Comparison of ENCODE assay signal across 9 cellular contexts in genomic region chr7:151689196-151689971, GRCh38.
DNase-seq lines count a peak whose midpoint lies in the region; ATAC-seq and TF ChIP-seq lines count a peak whose summit lies in the region.
"Had no signal": no experiment of that assay in that cellular context is flagged by ENCODE, and none has a peak within 500 bp of the region (broad histone marks: within the 10 kb centered on the region; RNA-seq: fewer than 3 reads in every experiment).

No MANE protein-coding gene starts in this region.

- 65% methylated on average over 22 of the region's 22 CpGs for WGBS in right cardiac atrium

- peaks cover 32% of the 10 kb centered on the region for H3K4me1 Mint-ChIP-seq in WTC11
- peaks cover 32% of the 10 kb centered on the region for H3K4me1 Mint-ChIP-seq in type B pancreatic cell (ENCODE audit: unreplicated experiment)

- CTCF ChIA-PET in WTC11 (lab: Charles Lee) = interaction anchor here (2.7 kb wide), 1 partner anchor 47 kb away, joined by 7 read pairs; no protein-coding TSS in a partner anchor

- H3K36me3 Mint-ChIP-seq in WTC11 (no peaks in the 10 kb centered on the region), type B pancreatic cell (no peaks in the 10 kb centered on the region)

- no peaks in the 10 kb centered on the region for H3K9me3 Mint-ChIP-seq in WTC11
- no peaks in the 10 kb centered on the region for H3K9me3 Mint-ChIP-seq in type B pancreatic cell
- H3K9me3 Mint-ChIP-seq: nephron had no signal

- H3K27me3 Mint-ChIP-seq in WTC11 (ENCODE audit: low read depth) (peaks cover 4% of the 10 kb centered on the region), type B pancreatic cell (no peaks in the 10 kb centered on the region)

- POLR2A ChIA-PET in WTC11 (lab: Charles Lee) = interaction anchor here (0.6 kb wide), 1 partner anchor 248 kb away, joined by 4 read pairs; no protein-coding TSS in a partner anchor

- H3K4me3 ChIP-seq in right cardiac atrium (ENCODE audit: low read length) = no peak overlapping the region

- intact Hi-C loops in right cardiac atrium (cut with DNase I) = no loop called here

- H3K9me3 ChIP-seq in right cardiac atrium (ENCODE audit: control insufficient read depth, low read length) = no peaks in the 10 kb centered on the region

- H3K27me3 ChIP-seq in right cardiac atrium (ENCODE audit: control insufficient read depth, insufficient read depth) = no peaks in the 10 kb centered on the region

- DNase-seq in NCI-H1436 (lab: John Stamatoyannopoulos, UW) = peak; percentile 20
- no peak for DNase-seq in WTC11 (ENCODE audit: low spot score)
- peak; percentile 73 to 89 (median 84) for DNase-seq in right cardiac atrium
- no peak for DNase-seq in type B pancreatic cell (ENCODE audit: extremely low spot score, unreplicated experiment)
- no peak for DNase-seq in activated CD4-positive, CD25-positive, alpha-beta regulatory T cell treated with anti-CD3 and anti-CD28 coated beads, Interleukin-2, amount 50 U/mL, for 72 hours
- DNase-seq in omental fat pad (ENCODE audit: low spot score) = no peak
- DNase-seq: activated CD4-positive, alpha-beta T cell treated with anti-CD3 and anti-CD28 coated beads for 1 hour had no signal

- no peak for TF ChIP-seq CTCF in WTC11 (IDR thresholded peaks at IDR 0.05)
- TF ChIP-seq CTCF in type B pancreatic cell (conservative IDR thresholded peaks at IDR 0.05) = no peak
- no peak for TF ChIP-seq CTCF in omental fat pad (IDR thresholded peaks at IDR 0.05)

- H3K4me3 Mint-ChIP-seq in WTC11 (no peak overlapping the region), type B pancreatic cell (peak overlapping the region; percentile 15)
- H3K4me3 Mint-ChIP-seq: nephron had no signal

- H3K27ac Mint-ChIP-seq in WTC11 (peak overlapping the region; percentile 3; the same call in 1 of the 2 replicates), type B pancreatic cell (peak overlapping the region; percentile 48)
- H3K27ac Mint-ChIP-seq: nephron had no signal

- no peak for ATAC-seq in WTC11
- ATAC-seq in right cardiac atrium = peak; percentile 68 to 78
- no peak for ATAC-seq in HG02571 (IDR thresholded peaks at IDR 0.05; ENCODE audit: unreplicated experiment)
- ATAC-seq in omental fat pad (ENCODE audit: low FRiP score) = no peak

- H3K27ac ChIP-seq in right cardiac atrium (ENCODE audit: low read length) = peak overlapping the region; percentile 74

- peaks cover 16% of the 10 kb centered on the region for H3K4me1 ChIP-seq in right cardiac atrium (ENCODE audit: control insufficient read depth, insufficient read depth, low read length)

TF ChIP-seq in WTC11, 78 proteins besides CTCF, POLR2A, EP300 and RAD21:
- TF ChIP-seq OVOL2 (CRISPR knock-in tag; IDR thresholded peaks at IDR 0.05; ENCODE audit: borderline replicate concordance) (no peak), ZBTB43 (CRISPR knock-in tag; IDR thresholded peaks at IDR 0.05) (no peak), ZNF671 (CRISPR knock-in tag; IDR thresholded peaks at IDR 0.05) (no peak), ATF3 (CRISPR knock-in tag; conservative IDR thresholded peaks at IDR 0.05) (no peak), CREM (CRISPR knock-in tag; IDR thresholded peaks at IDR 0.05) (no peak), MAX (CRISPR knock-in tag; IDR thresholded peaks at IDR 0.05) (no peak), JAZF1 (CRISPR knock-in tag; IDR thresholded peaks at IDR 0.05) (no peak), MLX (CRISPR knock-in tag; IDR thresholded peaks at IDR 0.05) (no peak), NR2C2 (CRISPR knock-in tag; IDR thresholded peaks at IDR 0.05) (no peak), ZNF416 (CRISPR knock-in tag; IDR thresholded peaks at IDR 0.05) (no peak)
- TF ChIP-seq, protein P1, sequence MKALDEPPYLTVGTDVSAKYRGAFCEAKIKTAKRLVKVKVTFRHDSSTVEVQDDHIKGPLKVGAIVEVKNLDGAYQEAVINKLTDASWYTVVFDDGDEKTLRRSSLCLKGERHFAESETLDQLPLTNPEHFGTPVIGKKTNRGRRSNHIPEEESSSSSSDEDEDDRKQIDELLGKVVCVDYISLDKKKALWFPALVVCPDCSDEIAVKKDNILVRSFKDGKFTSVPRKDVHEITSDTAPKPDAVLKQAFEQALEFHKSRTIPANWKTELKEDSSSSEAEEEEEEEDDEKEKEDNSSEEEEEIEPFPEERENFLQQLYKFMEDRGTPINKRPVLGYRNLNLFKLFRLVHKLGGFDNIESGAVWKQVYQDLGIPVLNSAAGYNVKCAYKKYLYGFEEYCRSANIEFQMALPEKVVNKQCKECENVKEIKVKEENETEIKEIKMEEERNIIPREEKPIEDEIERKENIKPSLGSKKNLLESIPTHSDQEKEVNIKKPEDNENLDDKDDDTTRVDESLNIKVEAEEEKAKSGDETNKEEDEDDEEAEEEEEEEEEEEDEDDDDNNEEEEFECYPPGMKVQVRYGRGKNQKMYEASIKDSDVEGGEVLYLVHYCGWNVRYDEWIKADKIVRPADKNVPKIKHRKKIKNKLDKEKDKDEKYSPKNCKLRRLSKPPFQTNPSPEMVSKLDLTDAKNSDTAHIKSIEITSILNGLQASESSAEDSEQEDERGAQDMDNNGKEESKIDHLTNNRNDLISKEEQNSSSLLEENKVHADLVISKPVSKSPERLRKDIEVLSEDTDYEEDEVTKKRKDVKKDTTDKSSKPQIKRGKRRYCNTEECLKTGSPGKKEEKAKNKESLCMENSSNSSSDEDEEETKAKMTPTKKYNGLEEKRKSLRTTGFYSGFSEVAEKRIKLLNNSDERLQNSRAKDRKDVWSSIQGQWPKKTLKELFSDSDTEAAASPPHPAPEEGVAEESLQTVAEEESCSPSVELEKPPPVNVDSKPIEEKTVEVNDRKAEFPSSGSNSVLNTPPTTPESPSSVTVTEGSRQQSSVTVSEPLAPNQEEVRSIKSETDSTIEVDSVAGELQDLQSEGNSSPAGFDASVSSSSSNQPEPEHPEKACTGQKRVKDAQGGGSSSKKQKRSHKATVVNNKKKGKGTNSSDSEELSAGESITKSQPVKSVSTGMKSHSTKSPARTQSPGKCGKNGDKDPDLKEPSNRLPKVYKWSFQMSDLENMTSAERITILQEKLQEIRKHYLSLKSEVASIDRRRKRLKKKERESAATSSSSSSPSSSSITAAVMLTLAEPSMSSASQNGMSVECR (CRISPR knock-in tag; IDR thresholded peaks at IDR 0.05; ENCODE audit: borderline replicate concordance) = no peak

Comparison
In these comparisons a context has a peak if more than half of its experiments do, and no peak if none do; other contexts are left out.
1. DNase-seq: peak in NCI-H1436 (single experiment) and right cardiac atrium (3 of 3); none in WTC11 (single experiment), type B pancreatic cell (single experiment), activated CD4-positive, CD25-positive, alpha-beta regulatory T cell treated with anti-CD3 and anti-CD28 coated beads, Interleukin-2, amount 50 U/mL, for 72 hours (single experiment) and omental fat pad (single experiment).
2. ATAC-seq: peak in right cardiac atrium (2 of 2); none in WTC11 (single experiment), HG02571 (single experiment) and omental fat pad (single experiment).